Comparison of ENCODE assay signal across 22 cellular contexts in genomic region chr12:114430306-114430705, GRCh38. TPM values are rescaled to one million over a fixed set of nuclear protein-coding genes. Genes with fewer than 3 reads are reported as not detected.
DNase-seq lines count a peak whose midpoint lies in the region; ATAC-seq and TF ChIP-seq lines count a peak whose summit lies in the region.
"Had no signal": no experiment of that assay in that cellular context is flagged by ENCODE, and none has a peak within 500 bp of the region (broad histone marks: within the 10 kb centered on the region; RNA-seq: fewer than 3 reads in every experiment).

No MANE protein-coding gene starts in this region.

- H3K9me3 ChIP-seq in CD8-positive, alpha-beta T cell (ENCODE audit: low read length): no peaks in the 10 kb centered on the region
- H3K9me3 ChIP-seq: body of pancreas, upper lobe of left lung had no signal

- no peak for TF ChIP-seq CTCF in cardiac fibroblast (IDR thresholded peaks at IDR 0.05; ENCODE audit: low read depth, low read length)
- TF ChIP-seq CTCF in CD8-positive, alpha-beta T cell (IDR thresholded peaks at IDR 0.05): no peak

- no peak overlapping the region for H3K4me3 ChIP-seq in Jurkat, Clone E6-1 (ENCODE audit: low read length)
- H3K4me3 ChIP-seq in cardiac fibroblast (replicated peaks in 1 of 2; ENCODE audit: low read depth in 2 of 2, low read length in 2 of 2): no peak overlapping the region
- H3K4me3 ChIP-seq in CD8-positive, alpha-beta T cell (ENCODE audit: low read depth, low read length): no peak overlapping the region
- H3K4me3 ChIP-seq: body of pancreas, dorsolateral prefrontal cortex, upper lobe of left lung had no signal

- ATAC-seq in activated naive CD8-positive, alpha-beta T cell treated with anti-CD3 and anti-CD28 coated beads, Interleukin-2, amount 50 U/mL, for 24 hours: peak; percentile 69
- ATAC-seq in stimulated activated naive CD8-positive, alpha-beta T cell treated with anti-CD3 and anti-CD28 coated beads, Interleukin-15, Interleukin-2, amounts not matched to agents 100 U/mL and 50 U/mL, for 24 hours: peak; percentile 68
- ATAC-seq in HG03159 (IDR thresholded peaks at IDR 0.05; ENCODE audit: unreplicated experiment): no peak
- no peak for ATAC-seq in CD8-positive, alpha-beta T cell
- ATAC-seq: body of pancreas, esophagus mucosa, HepG2, Panc1, sciatic nerve, T-cell, WTC11 had no signal

- H3K9me3 Mint-ChIP-seq in activated naive CD8-positive, alpha-beta T cell treated with anti-CD3 and anti-CD28 coated beads, Interleukin-2, amount 50 U/mL, for 24 hours: no peaks in the 10 kb centered on the region
- H3K9me3 Mint-ChIP-seq in activated naive CD8-positive, alpha-beta T cell treated with anti-CD3 and anti-CD28 coated beads for 36 hours: no peaks in the 10 kb centered on the region
- H3K9me3 Mint-ChIP-seq in CD8-positive, alpha-beta T cell: no peaks in the 10 kb centered on the region
- H3K9me3 Mint-ChIP-seq: WTC11 had no signal

- no peaks in the 10 kb centered on the region for H3K36me3 ChIP-seq in CD8-positive, alpha-beta T cell (ENCODE audit: insufficient read depth, low read length)
- H3K36me3 ChIP-seq: upper lobe of left lung had no signal

- no peaks in the 10 kb centered on the region for H3K27me3 ChIP-seq in CD8-positive, alpha-beta T cell (ENCODE audit: insufficient read depth, low read length)
- H3K27me3 ChIP-seq: upper lobe of left lung had no signal

- no peak overlapping the region for H3K4me3 Mint-ChIP-seq in activated naive CD8-positive, alpha-beta T cell treated with anti-CD3 and anti-CD28 coated beads, Interleukin-2, amount 50 U/mL, for 24 hours
- H3K4me3 Mint-ChIP-seq in activated naive CD8-positive, alpha-beta T cell treated with anti-CD3 and anti-CD28 coated beads for 36 hours: no peak overlapping the region
- no peak overlapping the region for H3K4me3 Mint-ChIP-seq in CD8-positive, alpha-beta T cell
- H3K4me3 Mint-ChIP-seq: T-cell, WTC11 had no signal

- H3K4me1 ChIP-seq in CD8-positive, alpha-beta T cell (ENCODE audit: insufficient read depth, low read length): no peaks in the 10 kb centered on the region
- H3K4me1 ChIP-seq: body of pancreas, upper lobe of left lung had no signal

- no peak overlapping the region for H3K27ac Mint-ChIP-seq in activated naive CD8-positive, alpha-beta T cell treated with anti-CD3 and anti-CD28 coated beads, Interleukin-2, amount 50 U/mL, for 24 hours
- H3K27ac Mint-ChIP-seq in activated naive CD8-positive, alpha-beta T cell treated with anti-CD3 and anti-CD28 coated beads for 36 hours: no peak overlapping the region
- H3K27ac Mint-ChIP-seq in CD8-positive, alpha-beta T cell: no peak overlapping the region
- H3K27ac Mint-ChIP-seq: T-cell, WTC11 had no signal

- no peak overlapping the region for H3K27ac ChIP-seq in CD8-positive, alpha-beta T cell (ENCODE audit: low read depth, low read length)
- H3K27ac ChIP-seq: body of pancreas, dorsolateral prefrontal cortex, upper lobe of left lung had no signal

- intact Hi-C loops in CD8-positive, alpha-beta T cell (cut with DNase I, micrococcal nuclease): no loop called here

- CTCF ChIA-PET in CD8-positive, alpha-beta T cell (lab: Charles Lee): no interaction called here

- H3K36me3 Mint-ChIP-seq in activated naive CD8-positive, alpha-beta T cell treated with anti-CD3 and anti-CD28 coated beads, Interleukin-2, amount 50 U/mL, for 24 hours (ENCODE audit: low read depth): no peaks in the 10 kb centered on the region
- no peaks in the 10 kb centered on the region for H3K36me3 Mint-ChIP-seq in activated naive CD8-positive, alpha-beta T cell treated with anti-CD3 and anti-CD28 coated beads for 36 hours
- H3K36me3 Mint-ChIP-seq in CD8-positive, alpha-beta T cell: no peaks in the 10 kb centered on the region
- H3K36me3 Mint-ChIP-seq: T-cell, WTC11 had no signal

- H3K27me3 Mint-ChIP-seq in activated naive CD8-positive, alpha-beta T cell treated with anti-CD3 and anti-CD28 coated beads, Interleukin-2, amount 50 U/mL, for 24 hours: peaks cover 15% of the 10 kb centered on the region
- peaks cover 26% of the 10 kb centered on the region for H3K27me3 Mint-ChIP-seq in activated naive CD8-positive, alpha-beta T cell treated with anti-CD3 and anti-CD28 coated beads for 36 hours
- peaks cover 10% of the 10 kb centered on the region for H3K27me3 Mint-ChIP-seq in CD8-positive, alpha-beta T cell (ENCODE audit: low read depth)

- POLR2A ChIA-PET in CD8-positive, alpha-beta T cell (lab: Charles Lee): no interaction called here

- no peaks in the 10 kb centered on the region for H3K4me1 Mint-ChIP-seq in activated naive CD8-positive, alpha-beta T cell treated with anti-CD3 and anti-CD28 coated beads, Interleukin-2, amount 50 U/mL, for 24 hours
- no peaks in the 10 kb centered on the region for H3K4me1 Mint-ChIP-seq in activated naive CD8-positive, alpha-beta T cell treated with anti-CD3 and anti-CD28 coated beads for 36 hours
- H3K4me1 Mint-ChIP-seq in CD8-positive, alpha-beta T cell (ENCODE audit: low read depth): no peaks in the 10 kb centered on the region
- H3K4me1 Mint-ChIP-seq: T-cell had no signal

- no peak for DNase-seq in activated naive CD8-positive, alpha-beta T cell treated with anti-CD3 and anti-CD28 coated beads, Interleukin-2, amount 50 U/mL, for 24 hours
- no peak for DNase-seq in activated naive CD8-positive, alpha-beta T cell treated with anti-CD3 and anti-CD28 coated beads for 36 hours
- peak; percentile 39 for DNase-seq in Jurkat, Clone E6-1 (ENCODE audit: low read depth, low spot score)
- DNase-seq in cardiac fibroblast (ENCODE audit: low read depth in 2 of 2): peak; percentile 82 to 88
- no peak for DNase-seq in stimulated activated naive CD8-positive, alpha-beta T cell treated with anti-CD3 and anti-CD28 coated beads, Interleukin-15, Interleukin-2, amounts not matched to agents 100 U/mL and 50 U/mL, for 24 hours
- DNase-seq in activated CD4-positive, alpha-beta T cell treated with anti-CD3 and anti-CD28 coated beads for 1 hour: no peak
- DNase-seq in CD8-positive, alpha-beta T cell: no peak
- DNase-seq: activated naive CD4-positive, alpha-beta T cell; body of pancreas; dorsolateral prefrontal cortex; hypothalamus; NCI-H526; occipital lobe; stimulated activated CD4-positive, alpha-beta T cell treated with anti-CD3 and anti-CD28 coated beads, Interleukin-4, amount 100 ng/mL, for 24 hours; T-cell; upper lobe of left lung had no signal

RNA-seq across cellular contexts. Expression of gene TBX5, which starts 24.4 kb away (rescaled TPM):
- total RNA-seq in activated naive CD8-positive, alpha-beta T cell treated with anti-CD3 and anti-CD28 coated beads for 36 hours: not detected
- not detected for polyA plus RNA-seq in Jurkat, Clone E6-1 (2012; ENCODE audit: insufficient read depth, insufficient read length)
- not detected for total RNA-seq in CD8-positive, alpha-beta T cell
- total RNA-seq: body of pancreas, HepG2, occipital lobe, sciatic nerve had no signal
- polyA plus RNA-seq: HepG2 had no signal

Comparison
In these comparisons a context has a peak if more than half of its experiments do, and no peak if none do; other contexts are left out.
1. ATAC-seq: peak in activated naive CD8-positive, alpha-beta T cell treated with anti-CD3 and anti-CD28 coated beads, Interleukin-2, amount 50 U/mL, for 24 hours (single experiment) and stimulated activated naive CD8-positive, alpha-beta T cell treated with anti-CD3 and anti-CD28 coated beads, Interleukin-15, Interleukin-2, amounts not matched to agents 100 U/mL and 50 U/mL, for 24 hours (single experiment); none in HG03159 (single experiment) and CD8-positive, alpha-beta T cell (single experiment).
2. DNase-seq: peak in Jurkat, Clone E6-1 (single experiment) and cardiac fibroblast (2 of 2); none in activated naive CD8-positive, alpha-beta T cell treated with anti-CD3 and anti-CD28 coated beads, Interleukin-2, amount 50 U/mL, for 24 hours (single experiment), activated naive CD8-positive, alpha-beta T cell treated with anti-CD3 and anti-CD28 coated beads for 36 hours (single experiment), stimulated activated naive CD8-positive, alpha-beta T cell treated with anti-CD3 and anti-CD28 coated beads, Interleukin-15, Interleukin-2, amounts not matched to agents 100 U/mL and 50 U/mL, for 24 hours (single experiment), activated CD4-positive, alpha-beta T cell treated with anti-CD3 and anti-CD28 coated beads for 1 hour (single experiment) and CD8-positive, alpha-beta T cell (0 of 7).